Comparison of ENCODE assay signal across 1 cellular context in the genomic region with DNA sequence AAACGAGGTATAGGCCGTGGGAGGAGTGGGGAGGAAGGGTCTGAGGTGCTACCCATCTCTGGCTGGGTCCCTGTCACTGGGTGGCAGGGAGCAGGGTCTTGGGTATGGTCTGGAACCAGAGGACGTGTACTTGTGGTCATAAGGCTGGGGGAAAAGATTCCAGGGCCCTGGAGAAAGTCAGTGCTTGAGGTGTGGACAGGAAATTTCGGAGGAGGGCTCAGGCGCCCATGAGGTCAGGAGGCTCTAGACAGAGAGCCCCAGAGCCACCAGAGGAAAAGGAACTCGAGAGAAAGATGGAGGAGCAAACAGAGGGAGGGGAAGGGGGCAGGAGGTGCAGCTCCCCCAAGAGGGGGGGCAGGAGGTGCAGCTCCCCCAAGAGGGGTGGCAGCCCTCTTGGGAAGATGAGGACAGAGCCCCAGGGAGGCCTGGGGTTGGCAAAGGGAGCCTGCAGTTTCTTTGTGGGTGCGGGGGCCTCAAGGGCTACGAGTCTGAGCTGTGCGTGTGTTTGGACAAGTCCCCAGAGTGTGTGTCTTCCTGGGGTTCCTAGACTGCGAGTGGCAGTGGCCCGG.
TF ChIP-seq lines count a peak whose summit lies in the region.

No MANE protein-coding gene starts in this region.

TF ChIP-seq in neural cell, 6 proteins besides CTCF, POLR2A, EP300 and RAD21 (continued from another document):
- TF ChIP-seq, protein P1, sequence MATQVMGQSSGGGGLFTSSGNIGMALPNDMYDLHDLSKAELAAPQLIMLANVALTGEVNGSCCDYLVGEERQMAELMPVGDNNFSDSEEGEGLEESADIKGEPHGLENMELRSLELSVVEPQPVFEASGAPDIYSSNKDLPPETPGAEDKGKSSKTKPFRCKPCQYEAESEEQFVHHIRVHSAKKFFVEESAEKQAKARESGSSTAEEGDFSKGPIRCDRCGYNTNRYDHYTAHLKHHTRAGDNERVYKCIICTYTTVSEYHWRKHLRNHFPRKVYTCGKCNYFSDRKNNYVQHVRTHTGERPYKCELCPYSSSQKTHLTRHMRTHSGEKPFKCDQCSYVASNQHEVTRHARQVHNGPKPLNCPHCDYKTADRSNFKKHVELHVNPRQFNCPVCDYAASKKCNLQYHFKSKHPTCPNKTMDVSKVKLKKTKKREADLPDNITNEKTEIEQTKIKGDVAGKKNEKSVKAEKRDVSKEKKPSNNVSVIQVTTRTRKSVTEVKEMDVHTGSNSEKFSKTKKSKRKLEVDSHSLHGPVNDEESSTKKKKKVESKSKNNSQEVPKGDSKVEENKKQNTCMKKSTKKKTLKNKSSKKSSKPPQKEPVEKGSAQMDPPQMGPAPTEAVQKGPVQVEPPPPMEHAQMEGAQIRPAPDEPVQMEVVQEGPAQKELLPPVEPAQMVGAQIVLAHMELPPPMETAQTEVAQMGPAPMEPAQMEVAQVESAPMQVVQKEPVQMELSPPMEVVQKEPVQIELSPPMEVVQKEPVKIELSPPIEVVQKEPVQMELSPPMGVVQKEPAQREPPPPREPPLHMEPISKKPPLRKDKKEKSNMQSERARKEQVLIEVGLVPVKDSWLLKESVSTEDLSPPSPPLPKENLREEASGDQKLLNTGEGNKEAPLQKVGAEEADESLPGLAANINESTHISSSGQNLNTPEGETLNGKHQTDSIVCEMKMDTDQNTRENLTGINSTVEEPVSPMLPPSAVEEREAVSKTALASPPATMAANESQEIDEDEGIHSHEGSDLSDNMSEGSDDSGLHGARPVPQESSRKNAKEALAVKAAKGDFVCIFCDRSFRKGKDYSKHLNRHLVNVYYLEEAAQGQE (IDR thresholded peaks at IDR 0.05; ENCODE audit: borderline replicate concordance), result no peak
- no peak for TF ChIP-seq MXI1 (conservative IDR thresholded peaks at IDR 0.05; ENCODE audit: poor library complexity, severe bottlenecking)
- TF ChIP-seq POLR2AphosphoS5 (IDR thresholded peaks at IDR 0.05), result no peak
